In the genomic region with DNA sequence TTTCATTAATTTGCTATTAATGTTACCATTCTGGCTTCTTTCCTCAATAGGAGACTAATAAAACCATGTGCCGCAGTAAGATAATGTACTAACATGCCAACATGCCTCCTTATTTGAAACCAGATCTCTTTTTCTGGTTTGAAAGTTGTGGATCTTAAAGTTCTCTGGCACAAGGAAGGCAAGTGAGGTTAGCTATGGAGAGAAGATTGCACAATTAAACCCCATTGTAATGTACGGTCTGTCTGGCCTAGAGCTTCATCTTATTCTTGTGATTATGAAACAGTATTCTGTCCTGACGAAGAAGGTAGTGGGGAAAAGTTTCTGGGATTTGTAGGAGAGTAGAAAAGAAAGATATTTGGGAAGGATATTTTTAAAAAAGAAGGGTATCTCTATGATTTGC, we compare ENCODE assay signal across 18 cellular contexts.
"Had no signal": no experiment of that assay in that cellular context is flagged by ENCODE, and none has a peak within 500 bp of the region (broad histone marks: within the 10 kb centered on the region; RNA-seq: fewer than 3 reads in every experiment).

No MANE protein-coding gene starts in this region.

- H3K27me3 ChIP-seq: cardiac muscle cell, heart left ventricle, sigmoid colon had no signal

- H3K9me3 Mint-ChIP-seq: activated T-cell treated with anti-CD3 and anti-CD28 coated beads, Interleukin-2, amount 50 U/mL, for 4 hours; stimulated activated naive CD8-positive, alpha-beta T cell treated with anti-CD3 and anti-CD28 coated beads, Interleukin-15, amount 100 ng/mL, for 72 hours had no signal

- H3K9me3 ChIP-seq: heart left ventricle, sigmoid colon, thoracic aorta had no signal

- H3K36me3 ChIP-seq: cardiac muscle cell, heart left ventricle, sigmoid colon, thoracic aorta had no signal

- H3K4me3 Mint-ChIP-seq: activated naive CD8-positive, alpha-beta T cell; activated T-cell treated with anti-CD3 and anti-CD28 coated beads, Interleukin-2, amount 50 U/mL, for 4 hours; naive thymus-derived CD8-positive, alpha-beta T cell; stimulated activated naive CD8-positive, alpha-beta T cell treated with anti-CD3 and anti-CD28 coated beads, Interleukin-15, amount 100 ng/mL, for 72 hours had no signal

- H3K27me3 Mint-ChIP-seq: activated naive CD8-positive, alpha-beta T cell; stimulated activated naive CD8-positive, alpha-beta T cell treated with anti-CD3 and anti-CD28 coated beads, Interleukin-15, amount 100 ng/mL, for 72 hours had no signal

- H3K4me3 ChIP-seq: cardiac muscle cell, heart left ventricle, sigmoid colon, thoracic aorta had no signal

- H3K36me3 Mint-ChIP-seq: activated naive CD8-positive, alpha-beta T cell; naive thymus-derived CD8-positive, alpha-beta T cell had no signal

- H3K4me1 Mint-ChIP-seq: naive thymus-derived CD8-positive, alpha-beta T cell; stimulated activated naive CD8-positive, alpha-beta T cell treated with anti-CD3 and anti-CD28 coated beads, Interleukin-15, amount 100 ng/mL, for 72 hours had no signal

- H3K27ac Mint-ChIP-seq: activated naive CD8-positive, alpha-beta T cell; naive thymus-derived CD8-positive, alpha-beta T cell; stimulated activated naive CD8-positive, alpha-beta T cell treated with anti-CD3 and anti-CD28 coated beads, Interleukin-15, amount 100 ng/mL, for 72 hours had no signal

- H3K27ac ChIP-seq: cardiac muscle cell, heart left ventricle, sigmoid colon, thoracic aorta had no signal

- DNase-seq: activated CD4-positive, alpha-beta T cell treated with anti-CD3 and anti-CD28 coated beads, Interleukin-2, amount 50 U/mL, for 4 hours; activated CD4-positive, CD25-positive, alpha-beta regulatory T cell treated with anti-CD3 and anti-CD28 coated beads, Interleukin-2, amount 50 U/mL, for 72 hours; activated gamma-delta T cell; activated T-cell treated with anti-CD3 and anti-CD28 coated beads, Interleukin-2, amount 50 U/mL, for 4 hours; aorta; cortex of kidney; effector CD8-positive, alpha-beta T cell; foreskin melanocyte; heart left ventricle; islet precursor cell; mammary epithelial cell; naive thymus-derived CD8-positive, alpha-beta T cell; sigmoid colon; stimulated activated CD4-positive, alpha-beta T cell treated with anti-CD3 and anti-CD28 coated beads, Interleukin-4, amount 100 ng/mL, for 1 hour; stimulated activated naive CD8-positive, alpha-beta T cell treated with anti-CD3 and anti-CD28 coated beads, Interleukin-15, amount 100 ng/mL, for 72 hours had no signal

- H3K4me1 ChIP-seq: heart left ventricle, sigmoid colon had no signal
